ENCODE assay signal across 12 cellular contexts in genomic region chr7:131501930-131502685, GRCh38. TPM values are rescaled to one million over a fixed set of nuclear protein-coding genes. Genes with fewer than 3 reads are reported as not detected.
DNase-seq lines count a peak whose midpoint lies in the region; ATAC-seq and TF ChIP-seq lines count a peak whose summit lies in the region.
"Had no signal": no experiment of that assay in that cellular context is flagged by ENCODE, and none has a peak within 500 bp of the region (broad histone marks: within the 10 kb centered on the region; RNA-seq: fewer than 3 reads in every experiment).

No MANE protein-coding gene starts in this region.

- ATAC-seq in activated CD8-positive, alpha-beta memory T cell treated with anti-CD3 and anti-CD28 coated beads, Interleukin-2, amount 10 ng/mL, durations not matched to agents 7 days and 5 days: no peak

- no peak for TF ChIP-seq CTCF in WERI-Rb-1 (IDR thresholded peaks at IDR 0.05; ENCODE audit: low read depth, low read length)
- TF ChIP-seq CTCF in hepatocyte (IDR thresholded peaks at IDR 0.05; ENCODE audit: poor library complexity): no peak
- TF ChIP-seq CTCF in testis (IDR thresholded peaks at IDR 0.05): no peak
- TF ChIP-seq CTCF in tibial nerve (IDR thresholded peaks at IDR 0.05): no peak

- H3K36me3 ChIP-seq in WERI-Rb-1 (peaks cover 66% of the 10 kb centered on the region), hepatocyte (replicated peaks; ENCODE audit: insufficient read depth, low read depth) (no peaks in the 10 kb centered on the region), testis (ENCODE audit: low read depth, missing control alignments) (no peaks in the 10 kb centered on the region), tibial nerve (peaks cover 0 to 28% (median 0%) of the 10 kb centered on the region in 3 donors)
- H3K36me3 ChIP-seq: colonic mucosa had no signal

- H3K9me2 ChIP-seq in hepatocyte (replicated peaks; ENCODE audit: insufficient read depth): no peaks in the 10 kb centered on the region

- TF ChIP-seq POLR2A in testis (IDR thresholded peaks at IDR 0.05) (no peak), tibial nerve (IDR thresholded peaks at IDR 0.05) (no peak)

- WGBS in hepatocyte (ENCODE audit: low lambda C conversion rate, missing lambda C conversion rate): 81% methylated on average over 14 of the region's 14 CpGs
- 74 to 76% methylated on average over 13 to 14 of the region's 14 CpGs for WGBS in testis, 2 donors
- 70% methylated on average over 14 of the region's 14 CpGs for WGBS in tibial nerve, 2 donors

- H2AFZ ChIP-seq in hepatocyte: no peak overlapping the region

- no peak overlapping the region for H3K4me2 ChIP-seq in hepatocyte
- H3K4me2 ChIP-seq: A549 had no signal

- CTCF ChIA-PET in activated CD8-positive, alpha-beta memory T cell treated with anti-CD3 and anti-CD28 coated beads, Interleukin-2, amount 10 ng/mL, durations not matched to agents 7 days and 5 days (lab: Charles Lee): interaction anchor here (1.0 to 5.2 kb wide), 7 partner anchors 8 to 434 kb away, joined by 3 to 45 read pairs (median 4); no protein-coding TSS in a partner anchor

- H3K9me3 ChIP-seq in WERI-Rb-1 (ENCODE audit: severe bottlenecking) (no peaks in the 10 kb centered on the region), hepatocyte (ENCODE audit: low read depth) (no peaks in the 10 kb centered on the region), testis (no peaks in the 10 kb centered on the region), tibial nerve (no peaks in the 10 kb centered on the region)
- H3K9me3 ChIP-seq: A549, colonic mucosa had no signal

- intact Hi-C loops in testis (cut with DNase I; ENCODE audit: low total_unique reads): loop anchor here (10.0 kb wide), 1 partner anchor 397 kb away; no protein-coding TSS in a partner anchor

- no peaks in the 10 kb centered on the region for H3K79me2 ChIP-seq in hepatocyte

- no peaks in the 10 kb centered on the region for H3K27me3 ChIP-seq in WERI-Rb-1 (ENCODE audit: insufficient read depth, low read depth, severe bottlenecking)
- no peaks in the 10 kb centered on the region for H3K27me3 ChIP-seq in hepatocyte
- H3K27me3 ChIP-seq in testis: no peaks in the 10 kb centered on the region
- H3K27me3 ChIP-seq in tibial nerve: no peaks in the 10 kb centered on the region
- H3K27me3 ChIP-seq: colonic mucosa had no signal

- peaks cover 6% of the 10 kb centered on the region for H3K36me3 Mint-ChIP-seq in activated CD8-positive, alpha-beta memory T cell treated with anti-CD3 and anti-CD28 coated beads, Interleukin-2, amount 10 ng/mL, durations not matched to agents 7 days and 5 days

- peaks cover 10% of the 10 kb centered on the region for H3K4me1 ChIP-seq in hepatocyte (ENCODE audit: insufficient read depth)
- H3K4me1 ChIP-seq in testis: peaks cover 24% of the 10 kb centered on the region
- peaks cover 0 to 46% (median 16%) of the 10 kb centered on the region in 4 donors for H3K4me1 ChIP-seq in tibial nerve
- H3K4me1 ChIP-seq: colonic mucosa had no signal

- no peak for TF ChIP-seq EP300 in tibial nerve (IDR thresholded peaks at IDR 0.05)

- H3K4me1 Mint-ChIP-seq in activated CD8-positive, alpha-beta memory T cell treated with anti-CD3 and anti-CD28 coated beads, Interleukin-2, amount 10 ng/mL, durations not matched to agents 7 days and 5 days: peaks cover 31% of the 10 kb centered on the region

- H3K27me3 Mint-ChIP-seq in activated CD8-positive, alpha-beta memory T cell treated with anti-CD3 and anti-CD28 coated beads, Interleukin-2, amount 10 ng/mL, durations not matched to agents 7 days and 5 days: no peaks in the 10 kb centered on the region

- H3K9me3 Mint-ChIP-seq in activated CD8-positive, alpha-beta memory T cell treated with anti-CD3 and anti-CD28 coated beads, Interleukin-2, amount 10 ng/mL, durations not matched to agents 7 days and 5 days (ENCODE audit: low read depth): no peaks in the 10 kb centered on the region

- peak overlapping the region; percentile 69 for H3K27ac Mint-ChIP-seq in activated CD8-positive, alpha-beta memory T cell treated with anti-CD3 and anti-CD28 coated beads, Interleukin-2, amount 10 ng/mL, durations not matched to agents 7 days and 5 days

- DNase-seq in activated CD8-positive, alpha-beta memory T cell treated with anti-CD3 and anti-CD28 coated beads, Interleukin-2, amount 10 ng/mL, durations not matched to agents 7 days and 5 days: no peak
- no peak for DNase-seq in activated CD8-positive, alpha-beta memory T cell treated with anti-CD3 and anti-CD28 coated beads, Interleukin-2, amount 50 U/mL, for 48 hours
- peak; percentile 91 for DNase-seq in WERI-Rb-1
- no peak for DNase-seq in hepatocyte (ENCODE audit: low spot score)
- DNase-seq in testis: no peak
- no peak for DNase-seq in occipital lobe (lab: John Stamatoyannopoulos, UW)
- no peak for DNase-seq in SIG-M5 (lab: John Stamatoyannopoulos, UW)
- DNase-seq in tibial nerve (ENCODE audit: low spot score in 2 of 2): no peak
- DNase-seq: activated CD4-positive, CD25-positive, alpha-beta regulatory T cell; activated gamma-delta T cell; colonic mucosa had no signal

- no peaks in the 10 kb centered on the region for H4K20me1 ChIP-seq in hepatocyte (ENCODE audit: insufficient read depth, poor library complexity, severe bottlenecking)

- peak overlapping the region; percentile 94 for H3K27ac ChIP-seq in WERI-Rb-1
- H3K27ac ChIP-seq in hepatocyte: peak overlapping the region; percentile 43
- peak overlapping the region; percentile 53 to 77 for H3K27ac ChIP-seq in testis
- H3K27ac ChIP-seq in tibial nerve: peak overlapping the region in 2 of 4 donors; percentile 75 to 79
- H3K27ac ChIP-seq: colonic mucosa had no signal

- H3K4me3 ChIP-seq in WERI-Rb-1 (ENCODE audit: low read depth, low read length) (peak overlapping the region; percentile 26), hepatocyte (no peak overlapping the region), testis (no peak overlapping the region), tibial nerve (no peak overlapping the region)
- H3K4me3 ChIP-seq: A549, colonic mucosa had no signal

- no peak overlapping the region for H3K4me3 Mint-ChIP-seq in activated CD8-positive, alpha-beta memory T cell treated with anti-CD3 and anti-CD28 coated beads, Interleukin-2, amount 10 ng/mL, durations not matched to agents 7 days and 5 days

RNA-seq across cellular contexts. Expression of gene PODXL, which starts 54.3 kb away (rescaled TPM):
- 1 to 10 TPM; 2.3 to 3.2 TPM for total RNA-seq in activated CD8-positive, alpha-beta memory T cell treated with anti-CD3 and anti-CD28 coated beads, Interleukin-2, amount 10 ng/mL, durations not matched to agents 7 days and 5 days
- total RNA-seq in hepatocyte (52.8 and 77.3 TPM in 2 replicates), testis (10 to 100 TPM; 15.4 to 19.4 TPM), occipital lobe (11.1 TPM), tibial nerve (10 to 100 TPM; 12.1 to 40.8 (median 34.3) TPM)
- polyA plus RNA-seq in hepatocyte (84.1 and 99.2 TPM in 2 replicates), testis (ENCODE audit: insufficient read depth, low read depth, low replicate concordance) (27.3 TPM)
